In the genomic region with DNA sequence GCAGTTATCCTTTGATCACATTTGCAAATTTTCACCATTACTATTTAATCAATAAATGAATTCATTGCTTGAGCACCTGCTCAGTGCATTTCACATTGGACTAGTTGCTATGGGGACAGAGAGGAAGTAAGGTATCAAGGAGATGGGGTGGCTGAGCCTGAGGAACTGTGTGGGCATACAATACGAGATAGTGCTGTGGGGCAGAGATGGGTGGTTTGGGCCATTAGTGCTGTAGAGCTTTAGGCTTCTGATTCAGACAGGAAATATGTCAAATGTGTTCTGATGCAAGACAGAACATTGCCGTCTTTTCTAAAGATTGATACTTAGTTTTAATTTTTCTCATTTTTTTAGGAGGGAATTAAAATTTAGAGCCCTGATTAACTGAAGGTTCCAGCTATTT, we compare ENCODE assay signal across 23 cellular contexts. TPM values are rescaled to one million over a fixed set of nuclear protein-coding genes. Genes with fewer than 3 reads are reported as not detected.
"Had no signal": no experiment of that assay in that cellular context is flagged by ENCODE, and none has a peak within 500 bp of the region (broad histone marks: within the 10 kb centered on the region; RNA-seq: fewer than 3 reads in every experiment).

No MANE protein-coding gene starts in this region.

- DNase-seq: activated CD4-positive, alpha-beta T cell treated with anti-CD3 and anti-CD28 coated beads for 48 hours; activated CD4-positive, alpha-beta T cell treated with anti-CD3 and anti-CD28 coated beads, Interleukin-2, amount 50 U/mL, for 4 hours; activated CD4-positive, CD25-positive, alpha-beta regulatory T cell treated with anti-CD3 and anti-CD28 coated beads, Interleukin-2, amount 50 U/mL, for 72 hours; activated CD8-positive, alpha-beta memory T cell treated with anti-CD3 and anti-CD28 coated beads, Interleukin-2, amount 10 ng/mL, durations not matched to agents 7 days and 5 days; activated effector memory CD4-positive, alpha-beta T cell treated with anti-CD3 and anti-CD28 coated beads, Interleukin-2, amount 50 U/mL, for 16 hours; activated naive CD4-positive, alpha-beta T cell treated with anti-CD3 and anti-CD28 coated beads for 36 hours; activated T-cell treated with anti-CD3 and anti-CD28 coated beads, Interleukin-2, amount 50 U/mL, for 24 hours; amygdala; cerebellar nuclear complex; MM.1S; NCI-H1105 treated with DMSO at 0.1 percent for 48 hours; NCI-H1694 treated with DMSO at 0.1 percent for 48 hours; NCI-H2029 treated with DMSO at 0.1 percent for 48 hours; NCI-H446; NCI-H524 treated with DMSO at 0.1 percent for 48 hours; SHP77 treated with DMSO at 0.1 percent for 48 hours had no signal

- H3K36me3 ChIP-seq: cardiac muscle cell had no signal

- H3K4me3 ChIP-seq: cardiac muscle cell had no signal

- H3K27me3 Mint-ChIP-seq: activated CD8-positive, alpha-beta memory T cell treated with anti-CD3 and anti-CD28 coated beads, Interleukin-2, amount 10 ng/mL, durations not matched to agents 7 days and 5 days; brain had no signal

- H3K9me3 Mint-ChIP-seq: activated naive CD4-positive, alpha-beta T cell treated with anti-CD3 and anti-CD28 coated beads for 36 hours; activated T-cell treated with anti-CD3 and anti-CD28 coated beads, Interleukin-2, amount 50 U/mL, for 24 hours; activated T-helper 1 cell treated with anti-CD3 and anti-CD28 coated beads, Interleukin-12 subunit alpha, Interleukin-12 subunit beta, Interleukin-2, Interleukin-4 antibody, amounts not matched to agents 30 ng/mL and 10 ng/mL and 1 ng/mL, durations not matched to agents 14 hours and 24 hours and 36 hours; brain; T-helper 1 cell treated with Interleukin-12 subunit alpha and Interleukin-12 subunit beta and Interleukin-4 antibody, amounts not matched to agents 30 μg/mL and 1 μg/mL, for 36 hours; WTC11 had no signal

- H3K27ac Mint-ChIP-seq: activated CD8-positive, alpha-beta memory T cell treated with anti-CD3 and anti-CD28 coated beads, Interleukin-2, amount 10 ng/mL, durations not matched to agents 7 days and 5 days; activated naive CD4-positive, alpha-beta T cell treated with anti-CD3 and anti-CD28 coated beads for 36 hours; activated naive CD8-positive, alpha-beta T cell; activated T-cell treated with anti-CD3 and anti-CD28 coated beads, Interleukin-2, amount 50 U/mL, for 24 hours; activated T-helper 1 cell treated with anti-CD3 and anti-CD28 coated beads, Interleukin-12 subunit alpha, Interleukin-12 subunit beta, Interleukin-2, Interleukin-4 antibody, amounts not matched to agents 30 ng/mL and 10 ng/mL and 1 ng/mL, durations not matched to agents 14 hours and 24 hours and 36 hours; brain; T-helper 1 cell treated with Interleukin-12 subunit alpha and Interleukin-12 subunit beta and Interleukin-4 antibody, amounts not matched to agents 30 μg/mL and 1 μg/mL, for 36 hours; WTC11 had no signal

- H3K27me3 ChIP-seq: cardiac muscle cell had no signal

- H3K36me3 Mint-ChIP-seq: activated CD8-positive, alpha-beta memory T cell treated with anti-CD3 and anti-CD28 coated beads, Interleukin-2, amount 10 ng/mL, durations not matched to agents 7 days and 5 days; activated naive CD8-positive, alpha-beta T cell; WTC11 had no signal

- ATAC-seq: activated CD8-positive, alpha-beta memory T cell treated with anti-CD3 and anti-CD28 coated beads, Interleukin-2, amount 10 ng/mL, durations not matched to agents 7 days and 5 days; HepG2 had no signal

- H3K27ac ChIP-seq: cardiac muscle cell had no signal

- H3K4me3 Mint-ChIP-seq: activated CD8-positive, alpha-beta memory T cell treated with anti-CD3 and anti-CD28 coated beads, Interleukin-2, amount 10 ng/mL, durations not matched to agents 7 days and 5 days; activated naive CD4-positive, alpha-beta T cell treated with anti-CD3 and anti-CD28 coated beads for 36 hours; activated naive CD8-positive, alpha-beta T cell; activated T-cell treated with anti-CD3 and anti-CD28 coated beads, Interleukin-2, amount 50 U/mL, for 24 hours; activated T-helper 1 cell treated with anti-CD3 and anti-CD28 coated beads, Interleukin-12 subunit alpha, Interleukin-12 subunit beta, Interleukin-2, Interleukin-4 antibody, amounts not matched to agents 30 ng/mL and 10 ng/mL and 1 ng/mL, durations not matched to agents 14 hours and 24 hours and 36 hours; brain; T-helper 1 cell treated with Interleukin-12 subunit alpha and Interleukin-12 subunit beta and Interleukin-4 antibody, amounts not matched to agents 30 μg/mL and 1 μg/mL, for 36 hours; WTC11 had no signal

- H3K4me1 Mint-ChIP-seq: activated CD8-positive, alpha-beta memory T cell treated with anti-CD3 and anti-CD28 coated beads, Interleukin-2, amount 10 ng/mL, durations not matched to agents 7 days and 5 days had no signal

RNA-seq across cellular contexts. Expression of a gene that starts 13.3 kb away (rescaled TPM):
- total RNA-seq: activated naive CD4-positive, alpha-beta T cell treated with anti-CD3 and anti-CD28 coated beads for 36 hours; HepG2 had no signal
